Comparison of ENCODE assay signal across 8 cellular contexts in genomic region chr1:224433041-224433670, GRCh38. TPM values are rescaled to one million over a fixed set of nuclear protein-coding genes. Genes with fewer than 3 reads are reported as not detected.
DNase-seq lines count a peak whose midpoint lies in the region; ATAC-seq and TF ChIP-seq lines count a peak whose summit lies in the region.

No MANE protein-coding gene starts in this region.

- peak; percentile 42 for DNase-seq in COLO668 (lab: John Stamatoyannopoulos, UW; ENCODE audit: unreplicated experiment)
- DNase-seq in Karpas-422, result peak; percentile 48
- DNase-seq in activated T-cell treated with anti-CD3 and anti-CD28 coated beads for 24 hours (ENCODE audit: low read depth), result peak; percentile 11
- DNase-seq in fibroblast of peridontal ligament (ENCODE audit: extremely low read depth), result peak; percentile 39
- no peak for DNase-seq in GM19240 (ENCODE audit: insufficient read length, low spot score)
- no peak for DNase-seq in DMS79 (lab: John Stamatoyannopoulos, UW)

- H3K36me3 ChIP-seq in Karpas-422 (ENCODE audit: insufficient read depth, low read length) (peaks cover 19% of the 10 kb centered on the region; the same call in 1 of the 2 replicates), neural cell (ENCODE audit: insufficient read depth, low read length) (peaks cover 12% of the 10 kb centered on the region)

- no peak for ATAC-seq in GM18858 (IDR thresholded peaks at IDR 0.05; ENCODE audit: unreplicated experiment)

- H4K20me1 ChIP-seq in Karpas-422 (ENCODE audit: insufficient read depth, low read depth, low read length) (peaks cover 8% of the 10 kb centered on the region; the same call in 1 of the 2 replicates), neural cell (ENCODE audit: insufficient read depth) (peaks cover 18% of the 10 kb centered on the region)

- H3K27ac ChIP-seq in Karpas-422 (ENCODE audit: low read length), result peak overlapping the region; percentile 25
- peak overlapping the region; percentile 92 for H3K27ac ChIP-seq in neural cell (ENCODE audit: low read length)

- H3K27me3 ChIP-seq in Karpas-422 (ENCODE audit: low read length) (no peaks in the 10 kb centered on the region), neural cell (ENCODE audit: insufficient read depth, low read depth, low read length) (no peaks in the 10 kb centered on the region)

- TF ChIP-seq CTCF in neural cell (IDR thresholded peaks at IDR 0.05; ENCODE audit: poor library complexity, severe bottlenecking), result no peak

- H3K9ac ChIP-seq in Karpas-422 (ENCODE audit: low read length) (peak overlapping the region; percentile 88), neural cell (ENCODE audit: low read length) (peak overlapping the region; percentile 97)

- peak overlapping the region; percentile 80 for H3K4me3 ChIP-seq in Karpas-422 (ENCODE audit: low read length)
- H3K4me3 ChIP-seq in neural cell (ENCODE audit: low read length), result peak overlapping the region; percentile 93

- H3K4me2 ChIP-seq in Karpas-422 (ENCODE audit: low read depth, low read length, poor library complexity, severe bottlenecking), result peak overlapping the region; percentile 76
- peak overlapping the region; percentile 92 for H3K4me2 ChIP-seq in neural cell (ENCODE audit: low read length)

- H3K4me1 ChIP-seq in Karpas-422 (ENCODE audit: low read length), result peaks cover 54% of the 10 kb centered on the region

- H3K9me3 ChIP-seq in Karpas-422 (ENCODE audit: low read length), result no peaks in the 10 kb centered on the region
- no peaks in the 10 kb centered on the region for H3K9me3 ChIP-seq in neural cell (ENCODE audit: low read length)

- no peak overlapping the region for H2AFZ ChIP-seq in Karpas-422 (ENCODE audit: low read length)
- peak overlapping the region; percentile 22 for H2AFZ ChIP-seq in neural cell (ENCODE audit: low read depth, low read length)

- no peak for TF ChIP-seq EP300 in neural cell (conservative IDR thresholded peaks at IDR 0.05; ENCODE audit: poor library complexity, severe bottlenecking)

- no peaks in the 10 kb centered on the region for H3F3A ChIP-seq in neural cell (ENCODE audit: insufficient read depth, low read length, poor library complexity, severe bottlenecking)

- TF ChIP-seq RAD21 in neural cell (conservative IDR thresholded peaks at IDR 0.05), result no peak

- peaks cover 89% of the 10 kb centered on the region for H3K79me2 ChIP-seq in Karpas-422 (ENCODE audit: low read length)
- peaks cover 65% of the 10 kb centered on the region for H3K79me2 ChIP-seq in neural cell (replicated peaks; ENCODE audit: insufficient read depth, low read length)

- H3K9me2 ChIP-seq in Karpas-422 (replicated peaks; ENCODE audit: insufficient read depth, low read length) (no peaks in the 10 kb centered on the region), neural cell (ENCODE audit: insufficient read depth, low read length) (no peaks in the 10 kb centered on the region)

TF ChIP-seq in neural cell, 6 proteins besides CTCF, POLR2A, EP300 and RAD21:
- TF ChIP-seq REST (IDR thresholded peaks at IDR 0.05; ENCODE audit: borderline replicate concordance) (peak; percentile 48), SMC3 (conservative IDR thresholded peaks at IDR 0.05; ENCODE audit: poor library complexity) (no peak), POLR2AphosphoS5 (IDR thresholded peaks at IDR 0.05) (peak; percentile 28)
TF ChIP-seq in neural cell: peak in this region for 2.

RNA-seq across cellular contexts. Expression of gene WDR26, which starts 1.4 kb away (rescaled TPM):
- total RNA-seq in Karpas-422 (2014; rRNA removed; shearing (Covaris generic); ENCODE audit: low replicate concordance), result 66.3 and 95.2 TPM in 2 replicates
- polyA plus RNA-seq in neural cell, result 81.7 and 89.6 TPM in 2 replicates
- 120 and 145 TPM in 2 replicates for polyA minus RNA-seq in neural cell

Comparison
In these comparisons a context has a peak if more than half of its experiments do, and no peak if none do; other contexts are left out.
1. DNase-seq: peak in COLO668 (single experiment), Karpas-422 (single experiment), activated T-cell treated with anti-CD3 and anti-CD28 coated beads for 24 hours (single experiment) and fibroblast of peridontal ligament (single experiment); none in GM19240 (single experiment) and DMS79 (single experiment).